In the genomic region with DNA sequence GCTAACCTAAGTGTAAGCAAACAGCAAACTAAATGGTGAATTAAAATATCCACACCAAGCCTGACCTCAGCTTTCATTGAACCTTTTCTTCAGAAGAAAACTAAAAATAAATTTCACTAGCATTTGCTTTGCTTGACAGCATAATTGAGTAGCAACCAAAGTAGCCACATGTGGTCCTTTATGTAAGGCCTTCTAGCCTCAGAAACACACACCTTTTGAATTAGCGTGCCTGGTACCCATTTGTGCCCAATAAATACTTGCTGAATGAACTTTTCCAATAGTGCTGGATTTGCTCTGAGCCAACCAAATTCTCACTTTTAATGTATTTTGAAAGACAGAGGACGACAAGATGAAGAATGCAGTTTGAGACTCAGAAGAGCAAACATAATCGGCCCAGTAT, we compare ENCODE assay signal across 8 cellular contexts. TPM values are rescaled to one million over a fixed set of nuclear protein-coding genes. Genes with fewer than 3 reads are reported as not detected.
DNase-seq lines count a peak whose midpoint lies in the region; ATAC-seq, FAIRE-seq and TF ChIP-seq lines count a peak whose summit lies in the region.

No MANE protein-coding gene starts in this region.

- ATAC-seq in effector memory CD8-positive, alpha-beta T cell (replicated peaks) = no peak
- ATAC-seq in pancreas (no peak), GM18511 (IDR thresholded peaks at IDR 0.05; ENCODE audit: unreplicated experiment) (no peak), HG03342 (IDR thresholded peaks at IDR 0.05; ENCODE audit: unreplicated experiment) (no peak), GM21619 (IDR thresholded peaks at IDR 0.05; ENCODE audit: unreplicated experiment) (no peak)

- H3K4me3 ChIP-seq in GM12864 (ENCODE audit: low read depth, low read length) = peak overlapping the region; percentile 98
- H3K4me3 ChIP-seq in pancreas = peak overlapping the region in 3 of 4 donors; percentile 84 to 95 (median 85)

- no peaks in the 10 kb centered on the region for H3K36me3 ChIP-seq in pancreas

- no peak for DNase-seq in GM12864 (ENCODE audit: low read depth)
- peak; percentile 26 for DNase-seq in NCI-H345 treated with DMSO at 0.1 percent for 48 hours (lab: John Stamatoyannopoulos, UW; ENCODE audit: unreplicated experiment)
- no peak for DNase-seq in effector memory CD8-positive, alpha-beta T cell
- DNase-seq in pancreas = no peak
- no peak for DNase-seq in middle frontal gyrus (ENCODE audit: extremely low spot score, low spot score)

- peaks cover 2 to 30% (median 19%) of the 10 kb centered on the region in 3 donors for H3K4me1 ChIP-seq in pancreas

- H3K9me3 Mint-ChIP-seq in effector memory CD8-positive, alpha-beta T cell = no peaks in the 10 kb centered on the region

- H3K9me3 ChIP-seq in pancreas = no peaks in the 10 kb centered on the region

- peaks cover 39% of the 10 kb centered on the region for H3K36me3 Mint-ChIP-seq in effector memory CD8-positive, alpha-beta T cell (ENCODE audit: insufficient read depth)

- intact Hi-C loops in pancreas (cut with DNase I) = loop anchor here in 1 of 3 donors (10.0 kb wide), 1 partner anchor 130 kb away; no protein-coding TSS in a partner anchor

- TF ChIP-seq CTCF in GM12864 (IDR thresholded peaks at IDR 0.05; ENCODE audit: low read depth, low read length, missing control alignments) = no peak
- no peak for TF ChIP-seq CTCF in pancreas (IDR thresholded peaks at IDR 0.05)

- 21 to 22% methylated on average over 3 of the region's 3 CpGs for WGBS in pancreas, 2 donors

- peak overlapping the region in 1 of 2 donors; percentile 98 for H3K27ac Mint-ChIP-seq in effector memory CD8-positive, alpha-beta T cell

- no peaks in the 10 kb centered on the region for H3K27me3 Mint-ChIP-seq in effector memory CD8-positive, alpha-beta T cell

- H3K27ac ChIP-seq in pancreas = peak overlapping the region in 1 of 4 donors; percentile 97

- peak overlapping the region; percentile 96 to 97 for H3K4me3 Mint-ChIP-seq in effector memory CD8-positive, alpha-beta T cell

- H3K4me1 Mint-ChIP-seq in effector memory CD8-positive, alpha-beta T cell (ENCODE audit: low read depth in 2 of 2) = peaks cover 23 to 41% of the 10 kb centered on the region in 2 donors

- H3K27me3 ChIP-seq in pancreas = no peaks in the 10 kb centered on the region

- FAIRE-seq in pancreas (lab: Jason Lieb, UNC) = no peak

RNA-seq across cellular contexts. Expression of a gene that starts 2.1 kb away (rescaled TPM):
- 10 to 100 TPM; 25.7 to 48.1 (median 27.4) TPM for total RNA-seq in pancreas
- polyA plus RNA-seq in pancreas = 10 to 100 TPM in 1 of 2 donors, 1 to 10 TPM in 1; 8.1 to 12.2 TPM
